ENCODE assay signal across 9 cellular contexts in the genomic region with DNA sequence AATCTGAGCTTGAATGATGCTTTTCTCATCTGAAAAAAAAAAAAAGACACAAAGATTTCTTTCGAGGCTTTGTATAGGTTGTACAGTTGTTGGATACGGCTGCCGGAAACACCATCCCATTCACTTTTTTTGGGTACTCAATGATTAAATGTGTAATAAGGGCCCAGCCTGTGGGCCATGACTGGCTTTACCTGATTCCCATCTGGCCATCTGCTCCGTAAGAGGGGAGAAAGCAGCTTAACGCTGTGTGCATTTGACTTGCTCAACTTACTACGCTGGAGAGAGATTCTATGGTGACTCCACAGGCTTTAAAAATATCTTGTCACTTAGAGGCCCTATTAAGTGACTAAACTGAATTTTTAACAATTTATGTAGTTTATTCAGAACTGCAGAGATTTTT. TPM values are rescaled to one million over a fixed set of nuclear protein-coding genes. Genes with fewer than 3 reads are reported as not detected.
DNase-seq lines count a peak whose midpoint lies in the region; ATAC-seq and TF ChIP-seq lines count a peak whose summit lies in the region.
"Had no signal": no experiment of that assay in that cellular context is flagged by ENCODE, and none has a peak within 500 bp of the region (broad histone marks: within the 10 kb centered on the region; RNA-seq: fewer than 3 reads in every experiment).

No MANE protein-coding gene starts in this region.

- H3K4me1 ChIP-seq in heart right ventricle (peaks cover 0 to 16% (median 9%) of the 10 kb centered on the region in 9 donors), mesenchymal stem cell (ENCODE audit: control insufficient read depth, insufficient read depth, low read depth, low read length) (peaks cover 1% of the 10 kb centered on the region), upper lobe of right lung (peaks cover 7% of the 10 kb centered on the region)

- in situ Hi-C loops in astrocyte of the cerebellum (cut with HindIII; ENCODE audit: low sequenced_read_pairs) = no loop called here

- H2BK120ac ChIP-seq in mesenchymal stem cell (ENCODE audit: low read depth, low read length) = no peak overlapping the region

- H2BK15ac ChIP-seq in mesenchymal stem cell (ENCODE audit: low read depth, poor library complexity, severe bottlenecking) = no peak overlapping the region

- peak overlapping the region; percentile 62 for H2AK5ac ChIP-seq in mesenchymal stem cell (ENCODE audit: low read length, severe bottlenecking)

- H3K9me3 ChIP-seq in heart right ventricle (peaks cover 0 to 6% (median 0%) of the 10 kb centered on the region in 11 donors), mesenchymal stem cell (ENCODE audit: control insufficient read depth, low read length) (peaks cover 2% of the 10 kb centered on the region), upper lobe of right lung (no peaks in the 10 kb centered on the region)

- H3K79me1 ChIP-seq in mesenchymal stem cell (replicated peaks; ENCODE audit: low read length, poor library complexity, severe bottlenecking) = peaks cover 9% of the 10 kb centered on the region

- H2BK12ac ChIP-seq in mesenchymal stem cell (ENCODE audit: low read length in 2 of 2) = no peak overlapping the region

- H3K14ac ChIP-seq in mesenchymal stem cell (ENCODE audit: low read length in 2 of 2) = no peak overlapping the region

- peak overlapping the region; percentile 83 for H3K4me2 ChIP-seq in mesenchymal stem cell (ENCODE audit: low read length, poor library complexity, severe bottlenecking)

- H3K27me3 ChIP-seq in heart right ventricle (no peaks in the 10 kb centered on the region), mesenchymal stem cell (ENCODE audit: control insufficient read depth in 1 of 2, insufficient read depth in 1 of 2, low read length in 2 of 2) (no peaks in the 10 kb centered on the region), upper lobe of right lung (no peaks in the 10 kb centered on the region)

- H3K36me3 ChIP-seq in heart right ventricle (peaks cover 0 to 43% (median 3%) of the 10 kb centered on the region in 9 donors), mesenchymal stem cell (ENCODE audit: control insufficient read depth in 1 of 2, insufficient read depth in 2 of 2, low read depth in 1 of 2, low read length in 2 of 2) (peaks cover 12 to 39% of the 10 kb centered on the region in 2 experiments), upper lobe of right lung (peaks cover 20% of the 10 kb centered on the region)

- no peak overlapping the region for H4K91ac ChIP-seq in mesenchymal stem cell (ENCODE audit: low read length)

- peak overlapping the region; percentile 67 to 97 (median 85) for H3K4me3 ChIP-seq in heart right ventricle
- H3K4me3 ChIP-seq in astrocyte of the cerebellum (ENCODE audit: low read depth, low read length) = peak overlapping the region; percentile 79
- peak overlapping the region in 1 of 2 experiments; percentile 93 for H3K4me3 ChIP-seq in mesenchymal stem cell (ENCODE audit: insufficient read depth in 1 of 2, low read depth in 1 of 2, low read length in 2 of 2)
- H3K4me3 ChIP-seq in upper lobe of right lung = peak overlapping the region; percentile 92

- no peak overlapping the region for H3K4ac ChIP-seq in mesenchymal stem cell (ENCODE audit: low read depth in 1 of 2, low read length in 2 of 2)

- peak overlapping the region; percentile 97 for H3K9ac ChIP-seq in mesenchymal stem cell (ENCODE audit: low read length)

- peak overlapping the region in 9 of 10 donors; percentile 87 to 98 (median 93) for H3K27ac ChIP-seq in heart right ventricle
- no peak overlapping the region for H3K27ac ChIP-seq in mesenchymal stem cell (ENCODE audit: low read length, poor library complexity, severe bottlenecking)
- H3K27ac ChIP-seq in upper lobe of right lung = peak overlapping the region; percentile 94

- ATAC-seq in heart right ventricle = no peak
- no peak for ATAC-seq in Right ventricle myocardium superior (ENCODE audit: poor library complexity)
- no peak for ATAC-seq in upper lobe of right lung

- TF ChIP-seq CTCF in heart right ventricle (IDR thresholded peaks at IDR 0.05) (no peak), astrocyte of the cerebellum (IDR thresholded peaks at IDR 0.05; ENCODE audit: low read depth, low read length, missing control alignments) (no peak), upper lobe of right lung (IDR thresholded peaks at IDR 0.05) (no peak)

- H2BK5ac ChIP-seq in mesenchymal stem cell (ENCODE audit: low read depth, low read length, poor library complexity, severe bottlenecking) = no peak overlapping the region

- intact Hi-C loops in heart right ventricle (cut with DNase I) = loop anchor here in 1 of 10 donors (10.0 kb wide), 2 partner anchors 307 to 963 kb away; no protein-coding TSS in a partner anchor
- intact Hi-C loops in Right ventricle myocardium superior (cut with DNase I) = no loop called here
- intact Hi-C loops in upper lobe of right lung (cut with DNase I) = no loop called here

- DNase-seq in heart right ventricle (no peak), Right ventricle myocardium superior (no peak), astrocyte of the cerebellum (ENCODE audit: low read depth) (no peak), mesenchymal stem cell (no peak), upper lobe of right lung (no peak), inferior parietal cortex (ENCODE audit: extremely low spot score) (no peak), NCI-H2029 treated with DMSO at 0.1 percent for 48 hours (lab: John Stamatoyannopoulos, UW) (no peak)
- no peak for DNase-seq in activated effector memory CD4-positive, alpha-beta T cell treated with anti-CD3 and anti-CD28 coated beads, Interleukin-2, amount 50 U/mL, for 16 hours
- DNase-seq: NCI-H774 had no signal

- H4K8ac ChIP-seq in mesenchymal stem cell (ENCODE audit: low read length) = no peak overlapping the region

- whole genome bisulfite sequencing in heart right ventricle, 2 donors = 58 to 63% methylated on average over 6 of the region's 6 CpGs
- 78% methylated on average over 5 of the region's 6 CpGs for WGBS in mesenchymal stem cell

- no peak overlapping the region for H3K23ac ChIP-seq in mesenchymal stem cell (ENCODE audit: low read length in 2 of 2)

- H3K18ac ChIP-seq in mesenchymal stem cell (ENCODE audit: low read depth in 1 of 2, low read length in 2 of 2) = no peak overlapping the region

- H2AFZ ChIP-seq in mesenchymal stem cell (ENCODE audit: low read depth, low read length) = no peak overlapping the region

RNA-seq across cellular contexts. Expression of a gene that starts 0.7 kb away (rescaled TPM):
- 10 to 100 TPM in 8 of 10 donors, 1 to 10 TPM in 2; 8.3 to 14.3 (median 11.8) TPM for total RNA-seq in heart right ventricle
- polyA plus RNA-seq in heart right ventricle = 10 to 100 TPM in 1 of 2 donors, 1 to 10 TPM in 1; 8.3 to 11.2 TPM
- total RNA-seq in Right ventricle myocardium superior = 8.5 TPM
- polyA plus RNA-seq in mesenchymal stem cell (2013, experiment 1 of 2) = 7.7 TPM
- polyA plus RNA-seq in mesenchymal stem cell (2013, experiment 2 of 2) = 7.3 TPM
- total RNA-seq in upper lobe of right lung = 27.6 TPM

RNA-seq across cellular contexts. Expression of a gene that starts 0.8 kb away (rescaled TPM):
- total RNA-seq in heart right ventricle (not detected), Right ventricle myocardium superior (not detected), upper lobe of right lung (not detected)
- not detected for polyA plus RNA-seq in heart right ventricle
- polyA plus RNA-seq in mesenchymal stem cell (2013, experiment 1 of 2) = not detected
- not detected for polyA plus RNA-seq in mesenchymal stem cell (2013, experiment 2 of 2)
